Comparison of ENCODE assay signal across 12 cellular contexts in genomic region chr3:113151475-113152031, GRCh38. TPM values are rescaled to one million over a fixed set of nuclear protein-coding genes. Genes with fewer than 3 reads are reported as not detected.
A peak's percentile ranks its signal among the peaks of the same experiment; 100 is the strongest.
DNase-seq lines count a peak whose midpoint lies in the region; ATAC-seq and TF ChIP-seq lines count a peak whose summit lies in the region.
"Had no signal": no experiment of that assay in that cellular context is flagged by ENCODE, and none has a peak within 500 bp of the region (broad histone marks: within the 10 kb centered on the region; RNA-seq: fewer than 3 reads in every experiment).

No MANE protein-coding gene starts in this region.

- no peaks in the 10 kb centered on the region for H3K27me3 ChIP-seq in GM23338 (ENCODE audit: insufficient read depth)
- no peaks in the 10 kb centered on the region for H3K27me3 ChIP-seq in heart right ventricle
- H3K27me3 ChIP-seq: right lobe of liver, SJCRH30 had no signal

- peak overlapping the region; percentile 97 for H2AFZ ChIP-seq in GM23338

- H3K36me3 ChIP-seq in GM23338 (ENCODE audit: insufficient read depth) (no peaks in the 10 kb centered on the region), heart right ventricle (no peaks in the 10 kb centered on the region)
- H3K36me3 ChIP-seq: right lobe of liver, SJCRH30 had no signal

- DNase-seq in GM23338 (ENCODE audit: low spot score) (no peak), NCI-H69 (lab: John Stamatoyannopoulos, UW) (peak; percentile 95), heart right ventricle (peak in 1 of 2 donors; percentile 11), sciatic nerve (ENCODE audit: low spot score) (no peak), HuH-7.5 (ENCODE audit: low spot score) (no peak), posterior cingulate gyrus (no peak), CD1c-positive myeloid dendritic cell (ENCODE audit: extremely low spot score) (no peak)
- DNase-seq: CD4-positive, alpha-beta memory T cell; right lobe of liver; SJCRH30 had no signal

- TF ChIP-seq CTCF in GM23338 (conservative IDR thresholded peaks at IDR 0.05; ENCODE audit: low read depth in 2 of 2), result no peak
- no peak for TF ChIP-seq CTCF in heart right ventricle (IDR thresholded peaks at IDR 0.05)

- H3K4me3 ChIP-seq in GM23338 (no peak overlapping the region), heart right ventricle (no peak overlapping the region)
- H3K4me3 ChIP-seq: right lobe of liver, SJCRH30 had no signal

- peaks cover 43% of the 10 kb centered on the region for H3K4me1 Mint-ChIP-seq in GM23338

- H3K36me3 Mint-ChIP-seq in GM23338 (ENCODE audit: low read depth), result no peaks in the 10 kb centered on the region
- H3K36me3 Mint-ChIP-seq: CD4-positive, alpha-beta memory T cell had no signal

- no peak overlapping the region for H3K4me3 Mint-ChIP-seq in GM23338
- H3K4me3 Mint-ChIP-seq: CD4-positive, alpha-beta memory T cell; stimulated activated naive CD8-positive, alpha-beta T cell treated with anti-CD3 and anti-CD28 coated beads, Interleukin-15, Interleukin-2, amounts not matched to agents 100 ng/mL and 50 ng/mL, for 24 hours had no signal

- ATAC-seq in GM23338 (peak; percentile 36; the same call in 2 of the 3 replicates), heart right ventricle (peak in 7 of 8 donors; percentile 53 to 63 (median 57)), sciatic nerve (peak; percentile 87), GM21381 (IDR thresholded peaks at IDR 0.05; ENCODE audit: unreplicated experiment) (no peak)

- H3K9me3 ChIP-seq in heart right ventricle, result no peaks in the 10 kb centered on the region
- H3K9me3 ChIP-seq: right lobe of liver, SJCRH30 had no signal

- 48 to 58% methylated on average over 6 of the region's 6 CpGs for WGBS in heart right ventricle, 2 donors

- H3K9me3 Mint-ChIP-seq in GM23338, result no peaks in the 10 kb centered on the region
- H3K9me3 Mint-ChIP-seq: CD4-positive, alpha-beta memory T cell; stimulated activated naive CD8-positive, alpha-beta T cell treated with anti-CD3 and anti-CD28 coated beads, Interleukin-15, Interleukin-2, amounts not matched to agents 100 ng/mL and 50 ng/mL, for 24 hours had no signal

- H3K4me1 ChIP-seq in GM23338 (ENCODE audit: insufficient read depth), result peaks cover 34% of the 10 kb centered on the region
- H3K4me1 ChIP-seq in heart right ventricle, result peaks cover 0 to 48% (median 14%) of the 10 kb centered on the region in 9 donors
- H3K4me1 ChIP-seq: right lobe of liver, SJCRH30 had no signal

- H3K9me2 ChIP-seq in GM23338 (ENCODE audit: insufficient read depth), result peaks cover 3% of the 10 kb centered on the region; the same call in 1 of the 2 replicates

- intact Hi-C loops in heart right ventricle (cut with DNase I) (loop anchor here in 2 of 10 donors (5.0 to 10.0 kb wide), 2 partner anchors 61 to 63 kb away; partner anchors contain the start of gene BOC (in 2 of the 2)), sciatic nerve (cut with DNase I) (no loop called here), posterior cingulate gyrus (cut with DNase I) (no loop called here)

- H3K4me2 ChIP-seq in GM23338, result peak overlapping the region; percentile 38

- no peaks in the 10 kb centered on the region for H3K79me2 ChIP-seq in GM23338 (replicated peaks; ENCODE audit: insufficient read depth)

- no peaks in the 10 kb centered on the region for H3F3A ChIP-seq in GM23338 (replicated peaks; ENCODE audit: low read depth)

- peaks cover 7% of the 10 kb centered on the region for H3K27me3 Mint-ChIP-seq in GM23338 (ENCODE audit: insufficient read depth, low read depth, poor library complexity)
- H3K27me3 Mint-ChIP-seq: stimulated activated naive CD8-positive, alpha-beta T cell treated with anti-CD3 and anti-CD28 coated beads, Interleukin-15, Interleukin-2, amounts not matched to agents 100 ng/mL and 50 ng/mL, for 24 hours had no signal

- H3K27ac ChIP-seq in GM23338 (ENCODE audit: low read depth), result no peak overlapping the region
- peak overlapping the region in 9 of 10 donors; percentile 23 to 73 (median 55) for H3K27ac ChIP-seq in heart right ventricle
- H3K27ac ChIP-seq: right lobe of liver, SJCRH30 had no signal

- H4K20me1 ChIP-seq in GM23338 (replicated peaks; ENCODE audit: insufficient read depth), result no peaks in the 10 kb centered on the region

- peak overlapping the region; percentile 47; the same call in 1 of the 2 replicates for H3K27ac Mint-ChIP-seq in GM23338
- H3K27ac Mint-ChIP-seq: CD4-positive, alpha-beta memory T cell; stimulated activated naive CD8-positive, alpha-beta T cell treated with anti-CD3 and anti-CD28 coated beads, Interleukin-15, Interleukin-2, amounts not matched to agents 100 ng/mL and 50 ng/mL, for 24 hours had no signal

TF ChIP-seq in GM23338, 12 proteins besides CTCF, POLR2A, EP300 and RAD21:
- TF ChIP-seq NANOG (IDR thresholded peaks at IDR 0.05; ENCODE audit: borderline replicate concordance) (no peak), JUNB (IDR thresholded peaks at IDR 0.05; ENCODE audit: unreplicated experiment) (no peak), EZH2phosphoT487 (IDR thresholded peaks at IDR 0.05; ENCODE audit: unreplicated experiment) (no peak), CREB1 (CRISPR knock-in tag; IDR thresholded peaks at IDR 0.05; ENCODE audit: low read depth) (no peak), EZH2 (IDR thresholded peaks at IDR 0.05; ENCODE audit: low read depth, unreplicated experiment) (no peak), ZNF331 (CRISPR knock-in tag; IDR thresholded peaks at IDR 0.05; ENCODE audit: low read depth) (no peak), STAT1 (IDR thresholded peaks at IDR 0.05; ENCODE audit: unreplicated experiment) (no peak), ZNF462 (CRISPR knock-in tag; IDR thresholded peaks at IDR 0.05) (no peak)

RNA-seq across cellular contexts. Expression of gene BOC, which starts 59.8 kb away (rescaled TPM):
- 3.0 and 4.1 TPM in 2 replicates for total RNA-seq in GM23338 (2014; rRNA removed; shearing (Covaris generic))
- polyA plus RNA-seq in GM23338 (2016; fragmentation: Nextera tagmentation; extraction: Ambion mirVana) (2.1 and 3.2 TPM in 2 replicates), heart right ventricle (1 to 10 TPM; 2.1 to 3.8 TPM)
- total RNA-seq in heart right ventricle (10 to 100 TPM in 1 of 10 donors, 1 to 10 TPM in 9; 2.9 to 13.9 (median 5.4) TPM), sciatic nerve (114 TPM)
- total RNA-seq: CD4-positive, alpha-beta memory T cell had no signal
- polyA plus RNA-seq: CD4-positive, alpha-beta memory T cell had no signal
